In genomic region chr12:70876952-70877351, GRCh38 we compare ENCODE assay signal across 21 cellular contexts. TPM values are rescaled to one million over a fixed set of nuclear protein-coding genes. Genes with fewer than 3 reads are reported as not detected.
A peak's percentile ranks its signal among the peaks of the same experiment; 100 is the strongest.
DNase-seq lines count a peak whose midpoint lies in the region; ATAC-seq, FAIRE-seq and TF ChIP-seq lines count a peak whose summit lies in the region.
"Had no signal": no experiment of that assay in that cellular context is flagged by ENCODE, and none has a peak within 500 bp of the region (broad histone marks: within the 10 kb centered on the region; RNA-seq: fewer than 3 reads in every experiment).

No MANE protein-coding gene starts in this region.

- H3K79me2 ChIP-seq in ACC112 (ENCODE audit: control insufficient read depth, insufficient read depth, low read length, unreplicated experiment), result no peaks in the 10 kb centered on the region

- H3K27ac ChIP-seq in ACC112 (ENCODE audit: low read depth, low read length), result no peak overlapping the region
- H3K27ac ChIP-seq: breast epithelium, HL-60 had no signal

- ATAC-seq in GM21825 (IDR thresholded peaks at IDR 0.05; ENCODE audit: unreplicated experiment), result no peak
- ATAC-seq in GM18502 (IDR thresholded peaks at IDR 0.05; ENCODE audit: poor library complexity, unreplicated experiment), result no peak
- no peak for ATAC-seq in HG02981 (IDR thresholded peaks at IDR 0.05; ENCODE audit: unreplicated experiment)
- ATAC-seq: activated naive CD4-positive, alpha-beta T cell treated with anti-CD3 and anti-CD28 coated beads, Interleukin-2, amount 50 U/mL, for 72 hours; mucosa of descending colon; stimulated activated memory B cell treated with anti-CD40 and anti-IgM and Interleukin-4, amounts not matched to agents 10 μg/mL and 1 μg/mL and 100 μg/mL, for 72 hours had no signal

- H3K36me3 ChIP-seq in ACC112 (ENCODE audit: insufficient read depth, low read length), result no peaks in the 10 kb centered on the region
- H3K36me3 ChIP-seq in bronchial epithelial cell (ENCODE audit: control insufficient read depth, insufficient read depth, low read length), result no peaks in the 10 kb centered on the region
- H3K36me3 ChIP-seq: breast epithelium had no signal

- no peak for FAIRE-seq in bronchial epithelial cell (lab: Jason Lieb, UNC)

- H3K4me3 ChIP-seq in ACC112 (ENCODE audit: low read depth, low read length) (no peak overlapping the region), bronchial epithelial cell (ENCODE audit: low read depth, low read length) (no peak overlapping the region)
- H3K4me3 ChIP-seq: breast epithelium, mucosa of descending colon had no signal

- TF ChIP-seq CTCF in bronchial epithelial cell (IDR thresholded peaks at IDR 0.05; ENCODE audit: insufficient read depth, low read length, severe bottlenecking), result no peak

- peak overlapping the region; percentile 34 for H2AFZ ChIP-seq in ACC112 (ENCODE audit: low read length, unreplicated experiment)

- H3K4me1 ChIP-seq in ACC112 (ENCODE audit: control insufficient read depth, insufficient read depth, low read length, unreplicated experiment), result no peaks in the 10 kb centered on the region
- H3K4me1 ChIP-seq: breast epithelium had no signal

- H3K27me3 ChIP-seq in ACC112 (ENCODE audit: insufficient read depth, low read length), result no peaks in the 10 kb centered on the region
- no peaks in the 10 kb centered on the region for H3K27me3 ChIP-seq in bronchial epithelial cell (ENCODE audit: control insufficient read depth, insufficient read depth, low read length)
- H3K27me3 ChIP-seq: breast epithelium had no signal

- DNase-seq in HS-27A (ENCODE audit: low read depth) (peak; percentile 26), bronchial epithelial cell (ENCODE audit: low read depth) (peak; percentile 87), islet precursor cell (peak; percentile 77), GM19238 (ENCODE audit: insufficient read length, low spot score) (no peak)
- DNase-seq: ACHN; activated CD4-positive, alpha-beta T cell treated with anti-CD3 and anti-CD28 coated beads for 4 hours; effector CD8-positive, alpha-beta T cell; immature natural killer cell; mucosa of descending colon; NCI-H1436 treated with DMSO at 0.1 percent for 48 hours; SHP77; trophoblast cell had no signal

RNA-seq across cellular contexts. Expression of gene PTPRR, which starts 43.6 kb away (rescaled TPM):
- total RNA-seq in bronchial epithelial cell, result under 0.01 and 0.26 TPM in 2 replicates
- total RNA-seq: activated naive CD4-positive, alpha-beta T cell treated with anti-CD3 and anti-CD28 coated beads, Interleukin-2, amount 50 U/mL, for 72 hours; osteoblast had no signal
